In the genomic region with DNA sequence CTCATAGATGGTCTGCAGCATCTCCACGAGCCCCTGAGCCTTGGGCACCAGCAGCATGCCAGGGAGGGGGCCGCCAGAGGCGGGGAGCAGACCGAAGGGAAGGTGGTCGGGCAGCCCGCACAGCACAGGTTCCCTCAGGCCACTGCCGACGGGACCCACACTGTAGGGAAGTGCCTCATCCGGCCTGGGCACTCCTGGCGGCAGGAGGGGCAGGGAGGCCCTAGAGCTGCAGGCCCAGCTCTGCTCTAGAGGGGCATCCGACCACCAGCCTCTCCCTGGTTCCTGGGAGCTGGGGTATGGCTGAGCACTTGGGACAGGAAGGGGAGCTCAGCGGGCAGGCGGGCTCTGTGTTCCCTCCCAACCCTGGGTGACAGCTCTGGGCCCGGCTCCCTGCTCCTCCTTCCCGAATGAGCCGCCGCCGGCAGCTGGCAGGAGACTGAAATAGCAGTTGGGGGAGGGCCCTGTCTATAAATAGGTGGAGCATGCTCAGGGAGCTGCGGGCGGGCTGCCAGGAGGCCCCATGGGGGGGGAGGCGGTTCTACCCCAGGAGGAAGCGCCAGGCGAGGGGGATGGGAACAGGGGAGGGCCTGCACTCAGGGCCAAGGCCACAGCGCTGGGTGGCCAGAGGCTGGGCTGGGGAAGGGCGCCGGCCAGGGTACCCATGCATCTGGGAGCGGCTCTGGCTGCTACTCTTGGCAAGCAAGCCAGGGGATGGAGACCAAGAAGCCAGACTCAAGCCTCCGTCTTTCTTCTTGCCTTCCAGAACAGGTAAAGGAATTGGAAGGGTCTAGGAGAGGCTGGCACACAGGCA, we compare ENCODE assay signal across 1 cellular context.
A peak's percentile ranks its signal among the peaks of the same experiment; 100 is the strongest.
TF ChIP-seq lines count a peak whose summit lies in the region.

No MANE protein-coding gene starts in this region.

TF ChIP-seq in H1, 55 proteins besides CTCF, POLR2A, EP300 and RAD21:
- TF ChIP-seq GTF2F1 (IDR thresholded peaks at IDR 0.05; ENCODE audit: borderline replicate concordance, low read depth, low read length) (no peak), RFX5 (IDR thresholded peaks at IDR 0.05; ENCODE audit: borderline replicate concordance, low read depth, low read length) (no peak), YY1 (IDR thresholded peaks at IDR 0.05; ENCODE audit: low read depth, low read length) (no peak), SIRT6 (IDR thresholded peaks at IDR 0.05; ENCODE audit: low read length) (no peak), MAFK (IDR thresholded peaks at IDR 0.05; ENCODE audit: low read depth, low read length) (no peak), SP1 (IDR thresholded peaks at IDR 0.05; ENCODE audit: low read depth, low read length) (0 out of 2 replicates have a peak, but pooled peaks have one; percentile 34), HDAC6 (IDR thresholded peaks at IDR 0.05; ENCODE audit: low read depth, low read length) (no peak), SIN3A (conservative IDR thresholded peaks at IDR 0.05 in 1 of 2, IDR thresholded peaks at IDR 0.05 in 1 of 2; ENCODE audit: low read depth in 1 of 2, low read length in 2 of 2) (peak; percentile 55 to 76; a peak in 2 of 4 replicates), RNF2 (IDR thresholded peaks at IDR 0.05; ENCODE audit: borderline replicate concordance, low read depth, low read length, missing control alignments, poor library complexity, severe bottlenecking) (no peak), KDM5A (IDR thresholded peaks at IDR 0.05; ENCODE audit: low read length) (no peak), CEBPB (IDR thresholded peaks at IDR 0.05; ENCODE audit: low read depth, low read length) (no peak), NRF1 (IDR thresholded peaks at IDR 0.05; ENCODE audit: low read depth, low read length) (peak; percentile 25; the same call in 1 of the 2 replicates), JUND (IDR thresholded peaks at IDR 0.05; ENCODE audit: low read length) (no peak), CTBP2 (IDR thresholded peaks at IDR 0.05; ENCODE audit: borderline replicate concordance, insufficient read depth, insufficient read length, low read length) (peak; percentile 86), TAF7 (optimal IDR thresholded peaks at IDR 0.05; ENCODE audit: borderline replicate concordance, low read depth, low read length) (peak; percentile 64), BCL11A (IDR thresholded peaks at IDR 0.05; ENCODE audit: low read depth in 2 of 2, low read length in 2 of 2) (no peak), RBBP5 (IDR thresholded peaks at IDR 0.05; ENCODE audit: borderline replicate concordance, low read depth, low read length) (no peak), KDM1A (IDR thresholded peaks at IDR 0.05; ENCODE audit: borderline replicate concordance, low read length) (no peak), BRCA1 (IDR thresholded peaks at IDR 0.05; ENCODE audit: low read depth, low read length) (no peak), EGR1 (IDR thresholded peaks at IDR 0.05; ENCODE audit: borderline replicate concordance, low read depth, low read length) (peak; percentile 50; the same call in 1 of the 2 replicates), TBP (IDR thresholded peaks at IDR 0.05; ENCODE audit: low read depth, low read length) (peak; percentile 80), RXRA (IDR thresholded peaks at IDR 0.05; ENCODE audit: insufficient read depth, low read depth, low read length) (0 out of 2 replicates have a peak, but pooled peaks have one; percentile 22), GABPA (IDR thresholded peaks at IDR 0.05; ENCODE audit: borderline replicate concordance, insufficient read depth, low read length) (no peak), TCF12 (IDR thresholded peaks at IDR 0.05; ENCODE audit: low read depth, low read length) (no peak), SAP30 (IDR thresholded peaks at IDR 0.05; ENCODE audit: insufficient read depth, insufficient replicate concordance, low read length) (peak; percentile 28), ASH2L (IDR thresholded peaks at IDR 0.05; ENCODE audit: low read length) (peak; percentile 50), TEAD4 (IDR thresholded peaks at IDR 0.05; ENCODE audit: low read depth, low read length) (no peak), HDAC2 (IDR thresholded peaks at IDR 0.05; ENCODE audit: borderline replicate concordance in 1 of 2, low read depth in 2 of 2, low read length in 2 of 2) (no peak), TAF1 (IDR thresholded peaks at IDR 0.05; ENCODE audit: low read depth, low read length) (peak; percentile 66; the same call in 1 of the 2 replicates), SP4 (IDR thresholded peaks at IDR 0.05; ENCODE audit: low read length) (no peak), NANOG (IDR thresholded peaks at IDR 0.05; ENCODE audit: insufficient read depth, low read depth, low read length, poor library complexity, severe bottlenecking) (no peak), JUN (IDR thresholded peaks at IDR 0.05; ENCODE audit: low read depth, low read length) (no peak), BACH1 (IDR thresholded peaks at IDR 0.05; ENCODE audit: low read length) (no peak), CREB1 (IDR thresholded peaks at IDR 0.05) (no peak), CHD2 (IDR thresholded peaks at IDR 0.05; ENCODE audit: low read length) (no peak), SRF (IDR thresholded peaks at IDR 0.05; ENCODE audit: low read depth, low read length) (no peak), ZNF274 (IDR thresholded peaks at IDR 0.05; ENCODE audit: borderline replicate concordance, extremely low read depth, low read length) (no peak)
- TF ChIP-seq, protein P1, sequence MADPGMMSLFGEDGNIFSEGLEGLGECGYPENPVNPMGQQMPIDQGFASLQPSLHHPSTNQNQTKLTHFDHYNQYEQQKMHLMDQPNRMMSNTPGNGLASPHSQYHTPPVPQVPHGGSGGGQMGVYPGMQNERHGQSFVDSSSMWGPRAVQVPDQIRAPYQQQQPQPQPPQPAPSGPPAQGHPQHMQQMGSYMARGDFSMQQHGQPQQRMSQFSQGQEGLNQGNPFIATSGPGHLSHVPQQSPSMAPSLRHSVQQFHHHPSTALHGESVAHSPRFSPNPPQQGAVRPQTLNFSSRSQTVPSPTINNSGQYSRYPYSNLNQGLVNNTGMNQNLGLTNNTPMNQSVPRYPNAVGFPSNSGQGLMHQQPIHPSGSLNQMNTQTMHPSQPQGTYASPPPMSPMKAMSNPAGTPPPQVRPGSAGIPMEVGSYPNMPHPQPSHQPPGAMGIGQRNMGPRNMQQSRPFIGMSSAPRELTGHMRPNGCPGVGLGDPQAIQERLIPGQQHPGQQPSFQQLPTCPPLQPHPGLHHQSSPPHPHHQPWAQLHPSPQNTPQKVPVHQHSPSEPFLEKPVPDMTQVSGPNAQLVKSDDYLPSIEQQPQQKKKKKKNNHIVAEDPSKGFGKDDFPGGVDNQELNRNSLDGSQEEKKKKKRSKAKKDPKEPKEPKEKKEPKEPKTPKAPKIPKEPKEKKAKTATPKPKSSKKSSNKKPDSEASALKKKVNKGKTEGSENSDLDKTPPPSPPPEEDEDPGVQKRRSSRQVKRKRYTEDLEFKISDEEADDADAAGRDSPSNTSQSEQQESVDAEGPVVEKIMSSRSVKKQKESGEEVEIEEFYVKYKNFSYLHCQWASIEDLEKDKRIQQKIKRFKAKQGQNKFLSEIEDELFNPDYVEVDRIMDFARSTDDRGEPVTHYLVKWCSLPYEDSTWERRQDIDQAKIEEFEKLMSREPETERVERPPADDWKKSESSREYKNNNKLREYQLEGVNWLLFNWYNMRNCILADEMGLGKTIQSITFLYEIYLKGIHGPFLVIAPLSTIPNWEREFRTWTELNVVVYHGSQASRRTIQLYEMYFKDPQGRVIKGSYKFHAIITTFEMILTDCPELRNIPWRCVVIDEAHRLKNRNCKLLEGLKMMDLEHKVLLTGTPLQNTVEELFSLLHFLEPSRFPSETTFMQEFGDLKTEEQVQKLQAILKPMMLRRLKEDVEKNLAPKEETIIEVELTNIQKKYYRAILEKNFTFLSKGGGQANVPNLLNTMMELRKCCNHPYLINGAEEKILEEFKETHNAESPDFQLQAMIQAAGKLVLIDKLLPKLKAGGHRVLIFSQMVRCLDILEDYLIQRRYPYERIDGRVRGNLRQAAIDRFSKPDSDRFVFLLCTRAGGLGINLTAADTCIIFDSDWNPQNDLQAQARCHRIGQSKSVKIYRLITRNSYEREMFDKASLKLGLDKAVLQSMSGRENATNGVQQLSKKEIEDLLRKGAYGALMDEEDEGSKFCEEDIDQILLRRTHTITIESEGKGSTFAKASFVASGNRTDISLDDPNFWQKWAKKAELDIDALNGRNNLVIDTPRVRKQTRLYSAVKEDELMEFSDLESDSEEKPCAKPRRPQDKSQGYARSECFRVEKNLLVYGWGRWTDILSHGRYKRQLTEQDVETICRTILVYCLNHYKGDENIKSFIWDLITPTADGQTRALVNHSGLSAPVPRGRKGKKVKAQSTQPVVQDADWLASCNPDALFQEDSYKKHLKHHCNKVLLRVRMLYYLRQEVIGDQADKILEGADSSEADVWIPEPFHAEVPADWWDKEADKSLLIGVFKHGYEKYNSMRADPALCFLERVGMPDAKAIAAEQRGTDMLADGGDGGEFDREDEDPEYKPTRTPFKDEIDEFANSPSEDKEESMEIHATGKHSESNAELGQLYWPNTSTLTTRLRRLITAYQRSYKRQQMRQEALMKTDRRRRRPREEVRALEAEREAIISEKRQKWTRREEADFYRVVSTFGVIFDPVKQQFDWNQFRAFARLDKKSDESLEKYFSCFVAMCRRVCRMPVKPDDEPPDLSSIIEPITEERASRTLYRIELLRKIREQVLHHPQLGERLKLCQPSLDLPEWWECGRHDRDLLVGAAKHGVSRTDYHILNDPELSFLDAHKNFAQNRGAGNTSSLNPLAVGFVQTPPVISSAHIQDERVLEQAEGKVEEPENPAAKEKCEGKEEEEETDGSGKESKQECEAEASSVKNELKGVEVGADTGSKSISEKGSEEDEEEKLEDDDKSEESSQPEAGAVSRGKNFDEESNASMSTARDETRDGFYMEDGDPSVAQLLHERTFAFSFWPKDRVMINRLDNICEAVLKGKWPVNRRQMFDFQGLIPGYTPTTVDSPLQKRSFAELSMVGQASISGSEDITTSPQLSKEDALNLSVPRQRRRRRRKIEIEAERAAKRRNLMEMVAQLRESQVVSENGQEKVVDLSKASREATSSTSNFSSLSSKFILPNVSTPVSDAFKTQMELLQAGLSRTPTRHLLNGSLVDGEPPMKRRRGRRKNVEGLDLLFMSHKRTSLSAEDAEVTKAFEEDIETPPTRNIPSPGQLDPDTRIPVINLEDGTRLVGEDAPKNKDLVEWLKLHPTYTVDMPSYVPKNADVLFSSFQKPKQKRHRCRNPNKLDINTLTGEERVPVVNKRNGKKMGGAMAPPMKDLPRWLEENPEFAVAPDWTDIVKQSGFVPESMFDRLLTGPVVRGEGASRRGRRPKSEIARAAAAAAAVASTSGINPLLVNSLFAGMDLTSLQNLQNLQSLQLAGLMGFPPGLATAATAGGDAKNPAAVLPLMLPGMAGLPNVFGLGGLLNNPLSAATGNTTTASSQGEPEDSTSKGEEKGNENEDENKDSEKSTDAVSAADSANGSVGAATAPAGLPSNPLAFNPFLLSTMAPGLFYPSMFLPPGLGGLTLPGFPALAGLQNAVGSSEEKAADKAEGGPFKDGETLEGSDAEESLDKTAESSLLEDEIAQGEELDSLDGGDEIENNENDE (IDR thresholded peaks at IDR 0.05; ENCODE audit: insufficient replicate concordance, low read length), result no peak
- TF ChIP-seq, protein P2, sequence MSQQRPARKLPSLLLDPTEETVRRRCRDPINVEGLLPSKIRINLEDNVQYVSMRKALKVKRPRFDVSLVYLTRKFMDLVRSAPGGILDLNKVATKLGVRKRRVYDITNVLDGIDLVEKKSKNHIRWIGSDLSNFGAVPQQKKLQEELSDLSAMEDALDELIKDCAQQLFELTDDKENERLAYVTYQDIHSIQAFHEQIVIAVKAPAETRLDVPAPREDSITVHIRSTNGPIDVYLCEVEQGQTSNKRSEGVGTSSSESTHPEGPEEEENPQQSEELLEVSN (IDR thresholded peaks at IDR 0.05), result 0 out of 2 replicates have a peak, but pooled peaks have one; percentile 26
- TF ChIP-seq, protein P3, sequence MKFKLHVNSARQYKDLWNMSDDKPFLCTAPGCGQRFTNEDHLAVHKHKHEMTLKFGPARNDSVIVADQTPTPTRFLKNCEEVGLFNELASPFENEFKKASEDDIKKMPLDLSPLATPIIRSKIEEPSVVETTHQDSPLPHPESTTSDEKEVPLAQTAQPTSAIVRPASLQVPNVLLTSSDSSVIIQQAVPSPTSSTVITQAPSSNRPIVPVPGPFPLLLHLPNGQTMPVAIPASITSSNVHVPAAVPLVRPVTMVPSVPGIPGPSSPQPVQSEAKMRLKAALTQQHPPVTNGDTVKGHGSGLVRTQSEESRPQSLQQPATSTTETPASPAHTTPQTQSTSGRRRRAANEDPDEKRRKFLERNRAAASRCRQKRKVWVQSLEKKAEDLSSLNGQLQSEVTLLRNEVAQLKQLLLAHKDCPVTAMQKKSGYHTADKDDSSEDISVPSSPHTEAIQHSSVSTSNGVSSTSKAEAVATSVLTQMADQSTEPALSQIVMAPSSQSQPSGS (IDR thresholded peaks at IDR 0.05; ENCODE audit: low read length), result no peak
- TF ChIP-seq, protein P4, sequence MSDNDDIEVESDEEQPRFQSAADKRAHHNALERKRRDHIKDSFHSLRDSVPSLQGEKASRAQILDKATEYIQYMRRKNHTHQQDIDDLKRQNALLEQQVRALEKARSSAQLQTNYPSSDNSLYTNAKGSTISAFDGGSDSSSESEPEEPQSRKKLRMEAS (IDR thresholded peaks at IDR 0.05), result peak; percentile 51; the same call in 1 of the 2 replicates
